9 cellular contexts compared by ENCODE assay signal in genomic region chr4:12894062-12894461, GRCh38.
"Had no signal": no experiment of that assay in that cellular context is flagged by ENCODE, and none has a peak within 500 bp of the region (broad histone marks: within the 10 kb centered on the region; RNA-seq: fewer than 3 reads in every experiment).

No MANE protein-coding gene starts in this region.

- ATAC-seq: HCT116, HepG2 had no signal

- H3K36me3 ChIP-seq: HAP-1 had no signal

- H3K4me3 ChIP-seq: GM23248, HAP-1 had no signal

- FAIRE-seq: HepG2 had no signal

- DNase-seq: GM23248, H7, HFFc6, IMR-90, Karpas-422, KBM-7 had no signal
